Comparison of ENCODE assay signal across 1 cellular context in the genomic region with DNA sequence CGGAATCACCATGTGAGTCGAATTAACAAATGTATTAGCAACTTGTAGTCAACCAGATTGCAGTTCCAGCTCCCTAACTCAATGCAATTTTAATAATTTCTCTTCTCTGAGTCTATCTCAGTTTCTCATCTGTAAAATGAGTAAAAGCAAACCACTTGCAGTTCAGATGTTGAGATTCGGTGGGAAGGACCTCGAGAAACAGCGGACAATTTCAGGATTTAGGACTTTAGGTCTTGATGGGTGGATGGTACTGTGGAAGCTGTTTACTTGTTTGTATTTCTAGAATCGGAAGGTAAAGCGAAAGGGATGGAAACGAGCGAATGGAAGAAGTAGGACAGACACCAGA.
TF ChIP-seq lines count a peak whose summit lies in the region.

No MANE protein-coding gene starts in this region.

TF ChIP-seq in GM12878, 131 proteins besides CTCF, POLR2A, EP300 and RAD21 (continued from another document):
- TF ChIP-seq, protein P1, sequence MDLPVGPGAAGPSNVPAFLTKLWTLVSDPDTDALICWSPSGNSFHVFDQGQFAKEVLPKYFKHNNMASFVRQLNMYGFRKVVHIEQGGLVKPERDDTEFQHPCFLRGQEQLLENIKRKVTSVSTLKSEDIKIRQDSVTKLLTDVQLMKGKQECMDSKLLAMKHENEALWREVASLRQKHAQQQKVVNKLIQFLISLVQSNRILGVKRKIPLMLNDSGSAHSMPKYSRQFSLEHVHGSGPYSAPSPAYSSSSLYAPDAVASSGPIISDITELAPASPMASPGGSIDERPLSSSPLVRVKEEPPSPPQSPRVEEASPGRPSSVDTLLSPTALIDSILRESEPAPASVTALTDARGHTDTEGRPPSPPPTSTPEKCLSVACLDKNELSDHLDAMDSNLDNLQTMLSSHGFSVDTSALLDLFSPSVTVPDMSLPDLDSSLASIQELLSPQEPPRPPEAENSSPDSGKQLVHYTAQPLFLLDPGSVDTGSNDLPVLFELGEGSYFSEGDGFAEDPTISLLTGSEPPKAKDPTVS (IDR thresholded peaks at IDR 0.05; ENCODE audit: low read depth, low read length), result no peak
- TF ChIP-seq, protein P2, sequence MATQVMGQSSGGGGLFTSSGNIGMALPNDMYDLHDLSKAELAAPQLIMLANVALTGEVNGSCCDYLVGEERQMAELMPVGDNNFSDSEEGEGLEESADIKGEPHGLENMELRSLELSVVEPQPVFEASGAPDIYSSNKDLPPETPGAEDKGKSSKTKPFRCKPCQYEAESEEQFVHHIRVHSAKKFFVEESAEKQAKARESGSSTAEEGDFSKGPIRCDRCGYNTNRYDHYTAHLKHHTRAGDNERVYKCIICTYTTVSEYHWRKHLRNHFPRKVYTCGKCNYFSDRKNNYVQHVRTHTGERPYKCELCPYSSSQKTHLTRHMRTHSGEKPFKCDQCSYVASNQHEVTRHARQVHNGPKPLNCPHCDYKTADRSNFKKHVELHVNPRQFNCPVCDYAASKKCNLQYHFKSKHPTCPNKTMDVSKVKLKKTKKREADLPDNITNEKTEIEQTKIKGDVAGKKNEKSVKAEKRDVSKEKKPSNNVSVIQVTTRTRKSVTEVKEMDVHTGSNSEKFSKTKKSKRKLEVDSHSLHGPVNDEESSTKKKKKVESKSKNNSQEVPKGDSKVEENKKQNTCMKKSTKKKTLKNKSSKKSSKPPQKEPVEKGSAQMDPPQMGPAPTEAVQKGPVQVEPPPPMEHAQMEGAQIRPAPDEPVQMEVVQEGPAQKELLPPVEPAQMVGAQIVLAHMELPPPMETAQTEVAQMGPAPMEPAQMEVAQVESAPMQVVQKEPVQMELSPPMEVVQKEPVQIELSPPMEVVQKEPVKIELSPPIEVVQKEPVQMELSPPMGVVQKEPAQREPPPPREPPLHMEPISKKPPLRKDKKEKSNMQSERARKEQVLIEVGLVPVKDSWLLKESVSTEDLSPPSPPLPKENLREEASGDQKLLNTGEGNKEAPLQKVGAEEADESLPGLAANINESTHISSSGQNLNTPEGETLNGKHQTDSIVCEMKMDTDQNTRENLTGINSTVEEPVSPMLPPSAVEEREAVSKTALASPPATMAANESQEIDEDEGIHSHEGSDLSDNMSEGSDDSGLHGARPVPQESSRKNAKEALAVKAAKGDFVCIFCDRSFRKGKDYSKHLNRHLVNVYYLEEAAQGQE (IDR thresholded peaks at IDR 0.05; ENCODE audit: low read depth, low read length), result no peak
- TF ChIP-seq JUND (IDR thresholded peaks at IDR 0.05; ENCODE audit: low read depth, low read length), result no peak
- TF ChIP-seq, protein P3, sequence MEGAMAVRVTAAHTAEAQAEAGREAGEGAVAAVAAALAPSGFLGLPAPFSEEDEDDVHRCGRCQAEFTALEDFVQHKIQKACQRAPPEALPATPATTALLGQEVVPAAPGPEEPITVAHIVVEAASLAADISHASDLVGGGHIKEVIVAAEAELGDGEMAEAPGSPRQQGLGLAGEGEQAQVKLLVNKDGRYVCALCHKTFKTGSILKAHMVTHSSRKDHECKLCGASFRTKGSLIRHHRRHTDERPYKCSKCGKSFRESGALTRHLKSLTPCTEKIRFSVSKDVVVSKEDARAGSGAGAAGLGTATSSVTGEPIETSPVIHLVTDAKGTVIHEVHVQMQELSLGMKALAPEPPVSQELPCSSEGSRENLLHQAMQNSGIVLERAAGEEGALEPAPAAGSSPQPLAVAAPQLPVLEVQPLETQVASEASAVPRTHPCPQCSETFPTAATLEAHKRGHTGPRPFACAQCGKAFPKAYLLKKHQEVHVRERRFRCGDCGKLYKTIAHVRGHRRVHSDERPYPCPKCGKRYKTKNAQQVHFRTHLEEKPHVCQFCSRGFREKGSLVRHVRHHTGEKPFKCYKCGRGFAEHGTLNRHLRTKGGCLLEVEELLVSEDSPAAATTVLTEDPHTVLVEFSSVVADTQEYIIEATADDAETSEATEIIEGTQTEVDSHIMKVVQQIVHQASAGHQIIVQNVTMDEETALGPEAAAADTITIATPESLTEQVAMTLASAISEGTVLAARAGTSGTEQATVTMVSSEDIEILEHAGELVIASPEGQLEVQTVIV (IDR thresholded peaks at IDR 0.05; ENCODE audit: borderline replicate concordance, partially characterized antibody), result peak; percentile 13
